In the genomic region with DNA sequence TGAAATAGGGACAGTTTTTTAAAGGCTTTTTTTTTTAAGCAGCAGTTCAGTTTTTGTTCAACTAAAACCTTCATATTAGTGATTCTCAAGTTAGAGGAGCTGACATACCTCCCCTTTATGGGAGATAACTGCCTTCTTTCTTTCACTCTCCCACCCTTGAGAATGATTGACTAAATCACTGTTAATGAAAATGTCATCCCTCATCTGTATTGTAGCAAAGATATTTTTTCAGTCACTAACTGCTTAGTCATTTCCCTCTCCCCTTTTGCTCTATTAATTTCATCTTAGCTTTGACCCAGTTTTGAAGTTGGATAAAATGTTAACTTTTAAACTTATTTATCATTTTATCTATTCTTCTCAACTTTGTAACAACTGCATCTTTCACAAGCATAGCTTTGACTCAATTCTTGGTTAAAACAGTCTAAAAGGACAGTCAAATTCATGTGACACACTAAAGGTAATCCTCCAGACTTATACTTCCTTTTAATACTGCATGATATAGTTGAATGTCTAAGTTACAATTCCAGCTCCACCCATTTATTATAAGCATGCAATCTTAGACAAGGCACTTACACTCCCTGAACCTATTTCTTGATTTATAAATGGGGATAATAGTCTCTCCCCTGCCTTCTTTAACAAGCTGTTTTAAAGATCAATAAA, we compare ENCODE assay signal across 1 cellular context.
TF ChIP-seq lines count a peak whose summit lies in the region.

No MANE protein-coding gene starts in this region.

TF ChIP-seq in SK-N-SH, 30 proteins besides CTCF, POLR2A, EP300 and RAD21:
- TF ChIP-seq, protein P1, sequence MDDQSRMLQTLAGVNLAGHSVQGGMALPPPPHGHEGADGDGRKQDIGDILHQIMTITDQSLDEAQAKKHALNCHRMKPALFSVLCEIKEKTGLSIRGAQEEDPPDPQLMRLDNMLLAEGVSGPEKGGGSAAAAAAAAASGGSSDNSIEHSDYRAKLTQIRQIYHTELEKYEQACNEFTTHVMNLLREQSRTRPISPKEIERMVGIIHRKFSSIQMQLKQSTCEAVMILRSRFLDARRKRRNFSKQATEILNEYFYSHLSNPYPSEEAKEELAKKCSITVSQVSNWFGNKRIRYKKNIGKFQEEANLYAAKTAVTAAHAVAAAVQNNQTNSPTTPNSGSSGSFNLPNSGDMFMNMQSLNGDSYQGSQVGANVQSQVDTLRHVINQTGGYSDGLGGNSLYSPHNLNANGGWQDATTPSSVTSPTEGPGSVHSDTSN (IDR thresholded peaks at IDR 0.05), result peak; percentile 58
- TF ChIP-seq MXI1 (IDR thresholded peaks at IDR 0.05; ENCODE audit: low read depth, low read length), result no peak
- TF ChIP-seq, protein P2, sequence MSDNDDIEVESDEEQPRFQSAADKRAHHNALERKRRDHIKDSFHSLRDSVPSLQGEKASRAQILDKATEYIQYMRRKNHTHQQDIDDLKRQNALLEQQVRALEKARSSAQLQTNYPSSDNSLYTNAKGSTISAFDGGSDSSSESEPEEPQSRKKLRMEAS (IDR thresholded peaks at IDR 0.05; ENCODE audit: low read depth), result no peak
- no peak for TF ChIP-seq RXRA (IDR thresholded peaks at IDR 0.05; ENCODE audit: borderline replicate concordance, low read depth)
- TF ChIP-seq, protein P3, sequence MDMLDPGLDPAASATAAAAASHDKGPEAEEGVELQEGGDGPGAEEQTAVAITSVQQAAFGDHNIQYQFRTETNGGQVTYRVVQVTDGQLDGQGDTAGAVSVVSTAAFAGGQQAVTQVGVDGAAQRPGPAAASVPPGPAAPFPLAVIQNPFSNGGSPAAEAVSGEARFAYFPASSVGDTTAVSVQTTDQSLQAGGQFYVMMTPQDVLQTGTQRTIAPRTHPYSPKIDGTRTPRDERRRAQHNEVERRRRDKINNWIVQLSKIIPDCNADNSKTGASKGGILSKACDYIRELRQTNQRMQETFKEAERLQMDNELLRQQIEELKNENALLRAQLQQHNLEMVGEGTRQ (IDR thresholded peaks at IDR 0.05; ENCODE audit: borderline replicate concordance, low read depth, low read length), result no peak
